16 cellular contexts compared by ENCODE assay signal in the genomic region with DNA sequence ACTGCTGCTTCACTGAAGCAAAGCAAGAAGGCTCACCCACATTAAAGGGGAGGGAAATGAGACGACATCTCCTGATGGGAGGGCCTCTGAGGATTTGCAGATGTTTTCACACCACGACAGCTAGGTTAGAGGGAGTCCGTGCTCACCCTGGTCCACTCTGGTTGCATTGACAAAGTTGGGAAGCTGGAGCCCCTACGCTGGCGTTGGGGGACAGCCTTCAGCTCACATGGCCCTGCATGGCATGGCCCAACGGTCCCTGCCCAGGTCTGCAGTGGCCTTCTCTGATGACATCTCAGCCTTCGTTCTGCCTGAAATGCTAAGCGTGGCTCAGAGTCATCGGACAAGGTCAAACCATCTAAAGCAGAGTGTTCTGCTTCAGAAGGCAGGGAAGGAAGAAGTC. TPM values are rescaled to one million over a fixed set of nuclear protein-coding genes. Genes with fewer than 3 reads are reported as not detected.
DNase-seq lines count a peak whose midpoint lies in the region; ATAC-seq and TF ChIP-seq lines count a peak whose summit lies in the region.
"Had no signal": no experiment of that assay in that cellular context is flagged by ENCODE, and none has a peak within 500 bp of the region (broad histone marks: within the 10 kb centered on the region; RNA-seq: fewer than 3 reads in every experiment).

No MANE protein-coding gene starts in this region.

- H3K9me3 Mint-ChIP-seq in CD8-positive, alpha-beta T cell, result no peaks in the 10 kb centered on the region
- H3K9me3 Mint-ChIP-seq: CD8-positive, alpha-beta memory T cell; IgD-negative memory B cell had no signal

- CTCF ChIA-PET in CD8-positive, alpha-beta T cell (lab: Charles Lee), result interaction anchor here (0.9 to 1.1 kb wide), 2 partner anchors 17 to 182 kb away, joined by 3 read pairs; no protein-coding TSS in a partner anchor
- CTCF ChIA-PET in RWPE1 (lab: Yijun Ruan, JAX), result no interaction called here

- no peak for DNase-seq in CD8-positive, alpha-beta T cell
- no peak for DNase-seq in RWPE1 (ENCODE audit: low spot score)
- peak; percentile 41 for DNase-seq in left kidney (ENCODE audit: low read depth, low spot score)
- DNase-seq in Right ventricle myocardium superior, result no peak
- DNase-seq in transverse colon, result no peak
- no peak for DNase-seq in activated CD4-positive, alpha-beta T cell treated with anti-CD3 and anti-CD28 coated beads, Interleukin-2, amount 50 U/mL, for 4 hours
- DNase-seq: CD8-positive, alpha-beta memory T cell; DMS 273 treated with DMSO at 0.1 percent for 48 hours; H9 had no signal

- WGBS in transverse colon (ENCODE audit: low coverage in 1 of 2), 2 donors, result 88% methylated on average over 9 of the region's 9 CpGs; no CpG with 5 or more reads in 1 of the 2 donors

- peaks cover 4% of the 10 kb centered on the region for H3K27me3 ChIP-seq in CD8-positive, alpha-beta T cell (ENCODE audit: insufficient read depth, low read length)
- H3K27me3 ChIP-seq in parathyroid adenoma (ENCODE audit: control insufficient read depth, insufficient read depth, low read length), result no peaks in the 10 kb centered on the region
- H3K27me3 ChIP-seq in transverse colon, result no peaks in the 10 kb centered on the region

- in situ Hi-C loops in transverse colon (cut with MboI; ENCODE audit: low pct_ligation_motif_present in 1 of 4, low pct_unique_long_range_greater_than_20kb in 1 of 4, low sequenced_read_pairs in 3 of 4), result loop anchor here in 1 of 4 donors (25.0 kb wide), 1 partner anchor 187 kb away; a partner anchor contains a TSS

- ATAC-seq in CD8-positive, alpha-beta T cell, result no peak
- no peak for ATAC-seq in Right ventricle myocardium superior (ENCODE audit: poor library complexity)
- ATAC-seq: GM12878, GM23338 had no signal

- peaks cover 8% of the 10 kb centered on the region for H3K79me2 ChIP-seq in parathyroid adenoma

- POLR2A ChIA-PET in CD8-positive, alpha-beta T cell (lab: Charles Lee), result interaction anchor here (0.6 to 1.4 kb wide), 2 partner anchors 59 to 75 kb away, joined by 3 to 4 read pairs; a partner anchor contains a TSS
- POLR2A ChIA-PET in RWPE1 (lab: Yijun Ruan, JAX; ENCODE audit: low non-redundant PET), result no interaction called here

- H3K9me3 ChIP-seq in CD8-positive, alpha-beta T cell (ENCODE audit: low read length), result no peaks in the 10 kb centered on the region
- H3K9me3 ChIP-seq in parathyroid adenoma (ENCODE audit: control insufficient read depth, low read length) (no peaks in the 10 kb centered on the region), transverse colon (no peaks in the 10 kb centered on the region)

- H3K27me3 Mint-ChIP-seq in CD8-positive, alpha-beta T cell (ENCODE audit: low read depth), result no peaks in the 10 kb centered on the region

- no peaks in the 10 kb centered on the region for H3K36me3 ChIP-seq in CD8-positive, alpha-beta T cell (ENCODE audit: insufficient read depth, low read length)
- H3K36me3 ChIP-seq in parathyroid adenoma (ENCODE audit: control insufficient read depth, insufficient read depth, low read length) (no peaks in the 10 kb centered on the region), transverse colon (no peaks in the 10 kb centered on the region)

- no peak for TF ChIP-seq POLR2A in transverse colon (IDR thresholded peaks at IDR 0.05)

- peaks cover 5% of the 10 kb centered on the region for H3K4me1 ChIP-seq in CD8-positive, alpha-beta T cell (ENCODE audit: insufficient read depth, low read length)
- H3K4me1 ChIP-seq in parathyroid adenoma (peaks cover 11% of the 10 kb centered on the region), transverse colon (peaks cover 0 to 7% (median 2%) of the 10 kb centered on the region in 4 donors)

- intact Hi-C loops in CD8-positive, alpha-beta T cell (cut with DNase I, micrococcal nuclease), result no loop called here
- intact Hi-C loops in Right ventricle myocardium superior (cut with DNase I), result no loop called here
- intact Hi-C loops in transverse colon (cut with DNase I; ENCODE audit: low total_unique reads), result no loop called here

- no peak overlapping the region for H3K4me2 ChIP-seq in parathyroid adenoma (ENCODE audit: low read length)
- H3K4me2 ChIP-seq: GM23338 had no signal

- peak overlapping the region; percentile 51 for H2AFZ ChIP-seq in parathyroid adenoma
- H2AFZ ChIP-seq: GM23338 had no signal

- H3K4me3 ChIP-seq in CD8-positive, alpha-beta T cell (ENCODE audit: low read depth, low read length), result no peak overlapping the region
- H3K4me3 ChIP-seq in parathyroid adenoma (ENCODE audit: low read depth, low read length), result no peak overlapping the region
- H3K4me3 ChIP-seq in transverse colon, result no peak overlapping the region
- H3K4me3 ChIP-seq: GM12878, GM23338 had no signal

- no peak overlapping the region for H3K4me3 Mint-ChIP-seq in CD8-positive, alpha-beta T cell
- H3K4me3 Mint-ChIP-seq: B cell, CD14-positive monocyte, GM23338, H9 had no signal

- peak overlapping the region; percentile 78 for H3K27ac Mint-ChIP-seq in CD8-positive, alpha-beta T cell
- H3K27ac Mint-ChIP-seq: B cell; CD8-positive, alpha-beta memory T cell; GM23338; H9; IgD-negative memory B cell had no signal

- H3K4me1 Mint-ChIP-seq in CD8-positive, alpha-beta T cell (ENCODE audit: low read depth), result peaks cover 34% of the 10 kb centered on the region

- H3K9ac ChIP-seq in parathyroid adenoma, result no peak overlapping the region

- no peak overlapping the region for H3K27ac ChIP-seq in CD8-positive, alpha-beta T cell (ENCODE audit: low read depth, low read length)
- H3K27ac ChIP-seq in RWPE1, result peak overlapping the region; percentile 38
- no peak overlapping the region for H3K27ac ChIP-seq in parathyroid adenoma
- H3K27ac ChIP-seq in transverse colon, result no peak overlapping the region

- TF ChIP-seq EP300 in transverse colon (IDR thresholded peaks at IDR 0.05; ENCODE audit: low read depth), result no peak

- TF ChIP-seq CTCF in CD8-positive, alpha-beta T cell (IDR thresholded peaks at IDR 0.05), result no peak
- TF ChIP-seq CTCF in RWPE1 (conservative IDR thresholded peaks at IDR 0.05; ENCODE audit: low read depth) (no peak), parathyroid adenoma (IDR thresholded peaks at IDR 0.05) (no peak), transverse colon (IDR thresholded peaks at IDR 0.05) (no peak)

- no peaks in the 10 kb centered on the region for H3K36me3 Mint-ChIP-seq in CD8-positive, alpha-beta T cell
- H3K36me3 Mint-ChIP-seq: CD14-positive monocyte; CD8-positive, alpha-beta memory T cell; IgD-negative memory B cell had no signal

RNA-seq across cellular contexts. Expression of a gene that starts 3.8 kb away (rescaled TPM):
- 10 to 100 TPM; 10.9 to 11.7 TPM for total RNA-seq in CD8-positive, alpha-beta T cell
- total RNA-seq in Right ventricle myocardium superior (4.2 TPM), transverse colon (10 to 100 TPM in 3 of 4 donors, 1 to 10 TPM in 1; 4.0 to 20.5 (median 12.0) TPM)

RNA-seq across cellular contexts. Expression of a gene that starts 14.4 kb away (rescaled TPM):
- total RNA-seq in CD8-positive, alpha-beta T cell, result not detected
- total RNA-seq in Right ventricle myocardium superior (not detected), transverse colon (not detected)
- total RNA-seq: B cell; CD8-positive, alpha-beta memory T cell; Daoy; GM12878; GM23338; H9 had no signal

RNA-seq across cellular contexts. Expression of a gene that starts 27.5 kb away (rescaled TPM):
- not detected for total RNA-seq in CD8-positive, alpha-beta T cell
- total RNA-seq in Right ventricle myocardium superior (not detected), transverse colon (not detected)
- total RNA-seq: B cell; CD8-positive, alpha-beta memory T cell; Daoy; GM12878; GM23338; H9 had no signal
